Comparison of ENCODE assay signal across 32 cellular contexts in genomic region chr1:10992864-10993263, GRCh38. TPM values are rescaled to one million over a fixed set of nuclear protein-coding genes. Genes with fewer than 3 reads are reported as not detected.
"Had no signal": no experiment of that assay in that cellular context is flagged by ENCODE, and none has a peak within 500 bp of the region (broad histone marks: within the 10 kb centered on the region; RNA-seq: fewer than 3 reads in every experiment).

No MANE protein-coding gene starts in this region.

- H3K4me2 ChIP-seq: hepatocyte had no signal

- H3K4me1 ChIP-seq: left lung, left ventricle myocardium inferior, lower lobe of right lung had no signal

- H3K4me3 Mint-ChIP-seq: immature natural killer cell; memory B cell; mesothelial cell of epicardium; naive B cell; naive thymus-derived CD4-positive, alpha-beta T cell had no signal

- H3K4me3 ChIP-seq: hepatocyte, left lung, left ventricle myocardium inferior, lower lobe of right lung, lung, mucosa of descending colon had no signal

- FAIRE-seq: islet of Langerhans, keratinocyte, kidney had no signal

- ATAC-seq: left cardiac atrium; left colon; left lobe of liver; left lung; left ventricle myocardium superior; lower lobe of right lung; mucosa of descending colon; naive thymus-derived CD4-positive, alpha-beta T cell had no signal

- H3K27ac ChIP-seq: hepatocyte, left lung, left ventricle myocardium inferior, lower lobe of right lung had no signal

- DNase-seq: hippocampal formation; hypothalamus; immature natural killer cell; islet precursor cell; kidney glomerular epithelial cell; left cardiac atrium; left colon; left lung; left ventricle myocardium inferior; left ventricle myocardium superior; lower lobe of right lung; mammary epithelial cell; mesenchymal stem cell; mesendoderm; midbrain; mucosa of descending colon; naive B cell; naive thymus-derived CD4-positive, alpha-beta T cell had no signal

- H3K36me3 Mint-ChIP-seq: immature natural killer cell, mesothelial cell of epicardium, naive B cell had no signal

- H3K4me1 Mint-ChIP-seq: immature natural killer cell; mesothelial cell of epicardium; naive thymus-derived CD4-positive, alpha-beta T cell had no signal

- H3K27ac Mint-ChIP-seq: immature natural killer cell; memory B cell; mesothelial cell of epicardium; naive B cell; naive thymus-derived CD4-positive, alpha-beta T cell had no signal

- H2AFZ ChIP-seq: hepatocyte had no signal

- H3K79me2 ChIP-seq: hepatocyte had no signal

- H3K9me3 ChIP-seq: left lung, left ventricle myocardium inferior, lower lobe of right lung, mucosa of descending colon had no signal

- H3K27me3 ChIP-seq: hepatocyte, left lung had no signal

- H3K36me3 ChIP-seq: left lung, left ventricle myocardium inferior, lower lobe of right lung had no signal

- H3K9me3 Mint-ChIP-seq: immature natural killer cell; mesothelial cell of epicardium; naive B cell; naive thymus-derived CD4-positive, alpha-beta T cell had no signal

RNA-seq across cellular contexts. Expression of gene MASP2, which starts 54.2 kb away (rescaled TPM):
- total RNA-seq: kidney, kidney epithelial cell, left cardiac atrium, left colon, left lung, left ventricle myocardium inferior, left ventricle myocardium superior, lower leg skin, lower lobe of right lung, lung, lung microvascular endothelial cell, mesenteric fat pad, mucosa of descending colon, mucosa of gallbladder, myocyte had no signal
